ENCODE assay signal across 9 cellular contexts in genomic region chr6:30570263-30570662, GRCh38. TPM values are rescaled to one million over a fixed set of nuclear protein-coding genes. Genes with fewer than 3 reads are reported as not detected.
DNase-seq lines count a peak whose midpoint lies in the region; ATAC-seq and TF ChIP-seq lines count a peak whose summit lies in the region.
"Had no signal": no experiment of that assay in that cellular context is flagged by ENCODE, and none has a peak within 500 bp of the region (broad histone marks: within the 10 kb centered on the region; RNA-seq: fewer than 3 reads in every experiment).

No MANE protein-coding gene starts in this region.

- H3K4me2 ChIP-seq in neural progenitor cell: peak overlapping the region; percentile 96

- peaks cover 39% of the 10 kb centered on the region for H3K79me2 ChIP-seq in neural progenitor cell (ENCODE audit: low read depth)

- H3K27me3 ChIP-seq in MG63: no peaks in the 10 kb centered on the region
- peaks cover 15% of the 10 kb centered on the region for H3K27me3 ChIP-seq in neural progenitor cell

- H4K20me1 ChIP-seq in neural progenitor cell (ENCODE audit: low read depth): peaks cover 40% of the 10 kb centered on the region

- H3K9me3 ChIP-seq in MG63: no peaks in the 10 kb centered on the region
- H3K9me3 ChIP-seq in neural progenitor cell (ENCODE audit: low read depth): no peaks in the 10 kb centered on the region

- H3K4me3 Mint-ChIP-seq in dendritic cell treated with granulocyte-macrophage colony-stimulating factor and Interleukin-4, amounts not matched to agents 40 ng/mL and 50 ng/mL, for 4 days: peak overlapping the region; percentile 92
- H3K4me3 Mint-ChIP-seq in neural progenitor cell: peak overlapping the region; percentile 99

- intact Hi-C loops in dendritic cell treated with granulocyte-macrophage colony-stimulating factor and Interleukin-4, amounts not matched to agents 40 ng/mL and 50 ng/mL, for 4 days (cut with micrococcal nuclease): no loop called here

- no peaks in the 10 kb centered on the region for H3K27me3 Mint-ChIP-seq in dendritic cell treated with granulocyte-macrophage colony-stimulating factor and Interleukin-4, amounts not matched to agents 40 ng/mL and 50 ng/mL, for 4 days
- H3K27me3 Mint-ChIP-seq in neural progenitor cell (ENCODE audit: insufficient read depth, low read depth): peaks cover 3% of the 10 kb centered on the region

- H3K36me3 Mint-ChIP-seq in dendritic cell treated with granulocyte-macrophage colony-stimulating factor and Interleukin-4, amounts not matched to agents 40 ng/mL and 50 ng/mL, for 4 days (ENCODE audit: low read depth): peaks cover 21% of the 10 kb centered on the region
- no peaks in the 10 kb centered on the region for H3K36me3 Mint-ChIP-seq in neural progenitor cell

- no peak overlapping the region for H3K9ac ChIP-seq in neural progenitor cell

- H3K27ac ChIP-seq in C4-2B (peak overlapping the region; percentile 81), neural progenitor cell (no peak overlapping the region)

- ATAC-seq in GM21723 (IDR thresholded peaks at IDR 0.05; ENCODE audit: unreplicated experiment) (no peak), HG03457 (IDR thresholded peaks at IDR 0.05; ENCODE audit: unreplicated experiment) (no peak)

- H3F3A ChIP-seq in neural progenitor cell (ENCODE audit: low read depth): peaks cover 6% of the 10 kb centered on the region

- no peaks in the 10 kb centered on the region for H3K9me3 Mint-ChIP-seq in dendritic cell treated with granulocyte-macrophage colony-stimulating factor and Interleukin-4, amounts not matched to agents 40 ng/mL and 50 ng/mL, for 4 days
- H3K9me3 Mint-ChIP-seq in neural progenitor cell: no peaks in the 10 kb centered on the region

- H3K4me1 Mint-ChIP-seq in dendritic cell treated with granulocyte-macrophage colony-stimulating factor and Interleukin-4, amounts not matched to agents 40 ng/mL and 50 ng/mL, for 4 days (ENCODE audit: low read depth): peaks cover 51% of the 10 kb centered on the region
- H3K4me1 Mint-ChIP-seq in neural progenitor cell: peaks cover 21% of the 10 kb centered on the region

- peaks cover 9% of the 10 kb centered on the region for H3K4me1 ChIP-seq in neural progenitor cell

- TF ChIP-seq CTCF in C4-2B (conservative IDR thresholded peaks at IDR 0.05) (no peak), neural progenitor cell (IDR thresholded peaks at IDR 0.05) (no peak)

- no peak for DNase-seq in MG63
- peak; percentile 11 for DNase-seq in neural progenitor cell (ENCODE audit: low spot score)
- DNase-seq in NCI-H226: no peak
- DNase-seq in middle frontal gyrus (ENCODE audit: extremely low spot score, low spot score): no peak
- DNase-seq: NCI-H345 had no signal

- peaks cover 5% of the 10 kb centered on the region; the same call in 1 of the 2 replicates for H3K36me3 ChIP-seq in MG63
- H3K36me3 ChIP-seq in neural progenitor cell: no peaks in the 10 kb centered on the region

- H3K27ac Mint-ChIP-seq in dendritic cell treated with granulocyte-macrophage colony-stimulating factor and Interleukin-4, amounts not matched to agents 40 ng/mL and 50 ng/mL, for 4 days: peak overlapping the region; percentile 89
- no peak overlapping the region for H3K27ac Mint-ChIP-seq in neural progenitor cell

- no peak overlapping the region for H2AFZ ChIP-seq in neural progenitor cell (replicated peaks)

- peak overlapping the region; percentile 75 for H3K4me3 ChIP-seq in MG63
- H3K4me3 ChIP-seq in neural progenitor cell: peak overlapping the region; percentile 75

RNA-seq across cellular contexts. Expression of gene ABCF1, which starts 1.0 kb away (rescaled TPM):
- total RNA-seq in MG63 (2014; rRNA removed; shearing (Covaris generic); ENCODE audit: low replicate concordance): 19.4 and 26.1 TPM in 2 replicates
- 43.9 and 56.0 TPM in 2 replicates for total RNA-seq in neural progenitor cell (ENCODE audit: low replicate concordance)

RNA-seq across cellular contexts. Expression of gene PRR3, which starts 13.2 kb away (rescaled TPM):
- total RNA-seq in MG63 (2014; rRNA removed; shearing (Covaris generic); ENCODE audit: low replicate concordance): 0.64 and 1.2 TPM in 2 replicates
- total RNA-seq in neural progenitor cell (ENCODE audit: low replicate concordance): 13.7 and 18.6 TPM in 2 replicates

RNA-seq across cellular contexts. Expression of gene GNL1, which starts 14.0 kb away (rescaled TPM):
- 27.3 and 33.6 TPM in 2 replicates for total RNA-seq in MG63 (2014; rRNA removed; shearing (Covaris generic); ENCODE audit: low replicate concordance)
- total RNA-seq in neural progenitor cell (ENCODE audit: low replicate concordance): 23.7 and 34.7 TPM in 2 replicates

RNA-seq across cellular contexts. Expression of gene PPP1R10, which starts 46.8 kb away (rescaled TPM):
- total RNA-seq in MG63 (2014; rRNA removed; shearing (Covaris generic); ENCODE audit: low replicate concordance): 3.9 and 6.7 TPM in 2 replicates
- total RNA-seq in neural progenitor cell (ENCODE audit: low replicate concordance): 38.6 and 46.4 TPM in 2 replicates

RNA-seq across cellular contexts. Expression of gene MRPS18B, which starts 47.4 kb away (rescaled TPM):
- 11.9 and 29.9 TPM in 2 replicates for total RNA-seq in MG63 (2014; rRNA removed; shearing (Covaris generic); ENCODE audit: low replicate concordance)
- 18.5 and 32.1 TPM in 2 replicates for total RNA-seq in neural progenitor cell (ENCODE audit: low replicate concordance)
